In the genomic region with DNA sequence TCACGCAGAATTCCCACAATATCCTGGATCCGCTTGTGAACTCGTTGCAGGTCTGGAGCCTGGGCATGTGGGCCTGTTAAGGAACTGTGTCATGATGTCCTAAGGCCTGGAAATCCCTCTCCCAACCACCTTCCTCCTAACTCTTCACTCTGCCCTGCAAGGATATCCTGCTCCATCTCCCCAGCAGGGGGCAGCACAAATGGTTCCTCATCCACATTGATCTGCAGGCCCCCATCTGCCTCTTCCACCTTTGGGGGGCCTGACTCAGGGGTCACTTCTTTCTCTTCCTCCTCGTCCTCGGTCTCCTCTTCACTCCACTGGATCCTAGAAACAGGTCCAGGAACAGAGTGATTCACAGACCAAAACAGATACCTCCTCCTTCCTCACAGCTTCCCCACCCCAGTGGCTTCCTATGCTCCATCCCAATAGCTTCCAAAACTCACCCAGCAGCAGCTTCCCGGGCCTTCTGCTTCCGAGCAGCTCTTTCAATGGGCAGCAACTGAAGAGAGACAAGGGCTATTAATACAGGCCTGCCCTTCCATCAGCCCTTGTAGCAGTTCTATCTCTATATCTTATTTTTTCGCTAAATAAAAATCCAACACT, we compare ENCODE assay signal across 8 cellular contexts. TPM values are rescaled to one million over a fixed set of nuclear protein-coding genes. Genes with fewer than 3 reads are reported as not detected.
DNase-seq lines count a peak whose midpoint lies in the region; ATAC-seq, FAIRE-seq and TF ChIP-seq lines count a peak whose summit lies in the region.

No MANE protein-coding gene starts in this region.

- H3K4me2 ChIP-seq in KMS-11 (no peak overlapping the region), HepG2 (ENCODE audit: low read depth, low read length) (no peak overlapping the region)

- peak; percentile 41; the same call in 1 of the 2 replicates for TF ChIP-seq RAD21 in HepG2 (CRISPR knock-in tag; IDR thresholded peaks at IDR 0.05)

- CTCF ChIA-PET in HepG2 (lab: Yijun Ruan, JAX; ENCODE audit: low intra/inter-chr PET ratio, low total read pairs) = interaction anchor here (1.0 kb wide), 1 partner anchor 135 kb away, joined by 3 read pairs; no protein-coding TSS in a partner anchor

- 63 to 67% methylated on average over 5 to 8 of the region's 8 CpGs for WGBS in body of pancreas, 2 donors
- WGBS in HepG2 (ENCODE audit: low lambda C conversion rate) = 86% methylated on average over 8 of the region's 8 CpGs

- in situ Hi-C loops in HepG2 (cut with HindIII; ENCODE audit: extremely low pct_ligation_motif_present, low pct_unique_long_range_greater_than_20kb) = no loop called here

- no peak for TF ChIP-seq POLR2A in body of pancreas (IDR thresholded peaks at IDR 0.05)
- TF ChIP-seq POLR2A in HepG2 (IDR thresholded peaks at IDR 0.05; ENCODE audit: insufficient read depth in 1 of 2, low read depth in 2 of 2, low read length in 2 of 2) = no peak

- H3K9me3 ChIP-seq in body of pancreas = no peaks in the 10 kb centered on the region
- H3K9me3 ChIP-seq in HepG2 (ENCODE audit: low read length) = no peaks in the 10 kb centered on the region

- H3K4me3 ChIP-seq in KMS-11 (IDR thresholded peaks at IDR 0.05; ENCODE audit: insufficient read depth, low read depth, low read length) (no peak overlapping the region), body of pancreas (no peak overlapping the region), HepG2 (replicated peaks in 1 of 3; ENCODE audit: insufficient read depth in 1 of 3, low read depth in 2 of 3, low read length in 3 of 3) (no peak overlapping the region)

- H3K9ac ChIP-seq in KMS-11 (no peak overlapping the region), HepG2 (ENCODE audit: insufficient read depth, low read depth, low read length) (no peak overlapping the region)

- no peaks in the 10 kb centered on the region for H4K20me1 ChIP-seq in KMS-11 (ENCODE audit: insufficient read depth)
- H4K20me1 ChIP-seq in HepG2 (ENCODE audit: insufficient read depth, low read length) = no peaks in the 10 kb centered on the region

- no peaks in the 10 kb centered on the region for H3K27me3 ChIP-seq in KMS-11 (ENCODE audit: insufficient read depth, low read depth)
- H3K27me3 ChIP-seq in body of pancreas = no peaks in the 10 kb centered on the region
- H3K27me3 ChIP-seq in HepG2 (ENCODE audit: control insufficient read depth in 1 of 2, insufficient read depth in 2 of 2, low read length in 2 of 2) = no peaks in the 10 kb centered on the region

- H3K27ac ChIP-seq in KMS-11 (no peak overlapping the region), body of pancreas (no peak overlapping the region), HepG2 (ENCODE audit: extremely low read length, insufficient read depth, low read length) (no peak overlapping the region)

- TF ChIP-seq EP300 in HepG2 (IDR thresholded peaks at IDR 0.05; ENCODE audit: low read depth in 2 of 2, low read length in 2 of 2) = no peak
- TF ChIP-seq EP300 in HepG2 (CRISPR knock-in tag; IDR thresholded peaks at IDR 0.05; ENCODE audit: borderline replicate concordance) = no peak

- FAIRE-seq in HepG2 (lab: Jason Lieb, UNC) = peak; percentile 59

- no peak overlapping the region for H2AFZ ChIP-seq in KMS-11 (ENCODE audit: low read depth)
- H2AFZ ChIP-seq in HepG2 (ENCODE audit: low read length) = no peak overlapping the region

- peaks cover 10% of the 10 kb centered on the region; the same call in 1 of the 2 replicates for H3K36me3 ChIP-seq in KMS-11 (ENCODE audit: insufficient read depth)
- H3K36me3 ChIP-seq in body of pancreas (replicated peaks in 1 of 2; ENCODE audit: insufficient read depth in 1 of 2, low read depth in 2 of 2) = peaks cover 4 to 33% of the 10 kb centered on the region in 2 donors
- peaks cover 32 to 63% of the 10 kb centered on the region in 2 experiments for H3K36me3 ChIP-seq in HepG2 (replicated peaks in 1 of 2; ENCODE audit: control insufficient read depth in 1 of 2, insufficient read depth in 2 of 2, low read length in 2 of 2)

- intact Hi-C loops in body of pancreas (cut with DNase I) = no loop called here
- intact Hi-C loops in HepG2 (cut with micrococcal nuclease; ENCODE audit: unreplicated experiment) = no loop called here

- TF ChIP-seq CTCF in KMS-11 (conservative IDR thresholded peaks at IDR 0.05; ENCODE audit: low read depth, low read length) (peak; percentile 83), body of pancreas (IDR thresholded peaks at IDR 0.05) (peak; percentile 35 to 69 (median 55)), HepG2 (CRISPR knock-in tag; IDR thresholded peaks at IDR 0.05) (peak; percentile 74)

- ATAC-seq in body of pancreas = no peak
- peak; percentile 59 for ATAC-seq in HepG2
- ATAC-seq in HG02642 (IDR thresholded peaks at IDR 0.05; ENCODE audit: poor library complexity, unreplicated experiment) = no peak

- peak; percentile 81 for DNase-seq in DMS53 (lab: John Stamatoyannopoulos, UW)
- peak; percentile 56 for DNase-seq in UCSD-AML1 (lab: John Stamatoyannopoulos, UW; ENCODE audit: unreplicated experiment)
- DNase-seq in body of pancreas = peak; percentile 42 to 64 (median 56)
- peak; percentile 54 for DNase-seq in HepG2 (ENCODE audit: low spot score)
- DNase-seq in stimulated activated CD8-positive, alpha-beta memory T cell treated with anti-CD3 and anti-CD28 coated beads, Interleukin-7, amount 100 ng/mL, for 24 hours (ENCODE audit: low read depth) = peak; percentile 53
- DNase-seq in 8988T = no peak

- H3K4me1 ChIP-seq in KMS-11 (ENCODE audit: low read depth, poor library complexity, severe bottlenecking) (peaks cover 5% of the 10 kb centered on the region), body of pancreas (peaks cover 11% of the 10 kb centered on the region), HepG2 (ENCODE audit: insufficient read depth, low read length) (peaks cover 14% of the 10 kb centered on the region)

- BruUV-seq in HepG2 (replicated peaks; lab: Mats Ljungman, UMichigan) = no TSS peak

- H3K79me2 ChIP-seq in KMS-11 (ENCODE audit: insufficient read depth, low read depth) = peaks cover 37% of the 10 kb centered on the region
- H3K79me2 ChIP-seq in HepG2 (ENCODE audit: insufficient read depth, low read length) = peaks cover 32% of the 10 kb centered on the region

- POLR2A ChIA-PET in HepG2 (lab: Yijun Ruan, JAX) = no interaction called here

RNA-seq across cellular contexts. Expression of a gene that starts 4.5 kb away (rescaled TPM):
- 10 to 100 TPM; 10.9 to 83.1 TPM for total RNA-seq in body of pancreas
- 50.0 and 56.7 TPM in 2 replicates for total RNA-seq in HepG2 (2016; rRNA removed; fragmentation: Illumina TruSeq; extraction: Trizol)
- 12.9 and 15.9 TPM in 2 replicates for total RNA-seq in HepG2 (2016; cell fraction: cytosol; rRNA removed; fragmentation: Illumina TruSeq; extraction: Trizol; ENCODE audit: low read depth)
- 47.8 and 60.1 TPM in 2 replicates for total RNA-seq in HepG2 (2016; cell fraction: insoluble cytoplasmic fraction; rRNA removed; fragmentation: Illumina TruSeq; extraction: Trizol)
- total RNA-seq in HepG2 (2016; cell fraction: membrane; rRNA removed; fragmentation: Illumina TruSeq; extraction: Trizol) = 14.5 and 16.3 TPM in 2 replicates
- 58.7 and 75.9 TPM in 2 replicates for total RNA-seq in HepG2 (2016; cell fraction: nucleus; rRNA removed; fragmentation: Illumina TruSeq; extraction: Trizol)
- 47.3 and 52.9 TPM in 2 replicates for polyA plus RNA-seq in HepG2 (2011; rRNA removed)
- 23.1 and 25.0 TPM in 2 replicates for polyA plus RNA-seq in HepG2 (2011; cell fraction: cytosol; rRNA removed)
- 189 and 191 TPM in 2 replicates for polyA plus RNA-seq in HepG2 (2011; cell fraction: nucleus; rRNA removed)
- polyA plus RNA-seq in HepG2 (2012) = 39.3 and 51.1 TPM in 2 replicates
- polyA plus RNA-seq in HepG2 (2016; cell fraction: cytosol; fragmentation: Illumina TruSeq; extraction: Trizol; ENCODE audit: low read depth) = 5.0 and 5.2 TPM in 2 replicates
- 58.8 and 61.3 TPM in 2 replicates for polyA plus RNA-seq in HepG2 (2016; cell fraction: insoluble cytoplasmic fraction; fragmentation: Illumina TruSeq; extraction: Trizol; ENCODE audit: low read depth)
- 8.6 and 9.0 TPM in 2 replicates for polyA plus RNA-seq in HepG2 (2016; cell fraction: membrane; fragmentation: Illumina TruSeq; extraction: Trizol; ENCODE audit: low read depth)
- polyA plus RNA-seq in HepG2 (2016; cell fraction: nucleus; fragmentation: Illumina TruSeq; extraction: Trizol; ENCODE audit: insufficient read depth, low read depth) = 230 and 250 TPM in 2 replicates
- 70.3 and 126 TPM in 2 replicates for polyA minus RNA-seq in HepG2 (2011; rRNA and poly(A)+ RNA removed; ENCODE audit: low replicate concordance)
- polyA minus RNA-seq in HepG2 (2011; cell fraction: cytosol; rRNA and poly(A)+ RNA removed) = 17.4 and 20.0 TPM in 2 replicates
- polyA minus RNA-seq in HepG2 (2011; cell fraction: nucleus; rRNA and poly(A)+ RNA removed) = 63.5 and 67.9 TPM in 2 replicates

RNA-seq across cellular contexts. Expression of a gene that starts 7.7 kb away (rescaled TPM):
- total RNA-seq in body of pancreas (10 to 100 TPM; 11.4 to 13.2 TPM), HepG2 (2016; rRNA removed; fragmentation: Illumina TruSeq; extraction: Trizol) (7.0 and 12.8 TPM in 2 replicates)
- 2.3 and 2.6 TPM in 2 replicates for total RNA-seq in HepG2 (2016; cell fraction: cytosol; rRNA removed; fragmentation: Illumina TruSeq; extraction: Trizol; ENCODE audit: low read depth)
- 6.1 and 12.5 TPM in 2 replicates for total RNA-seq in HepG2 (2016; cell fraction: insoluble cytoplasmic fraction; rRNA removed; fragmentation: Illumina TruSeq; extraction: Trizol)
- 4.1 and 5.9 TPM in 2 replicates for total RNA-seq in HepG2 (2016; cell fraction: membrane; rRNA removed; fragmentation: Illumina TruSeq; extraction: Trizol)
- total RNA-seq in HepG2 (2016; cell fraction: nucleus; rRNA removed; fragmentation: Illumina TruSeq; extraction: Trizol) = 13.7 and 16.1 TPM in 2 replicates
- 14.6 and 18.3 TPM in 2 replicates for polyA plus RNA-seq in HepG2 (2011; rRNA removed)
- 7.8 and 9.6 TPM in 2 replicates for polyA plus RNA-seq in HepG2 (2011; cell fraction: cytosol; rRNA removed)
- polyA plus RNA-seq in HepG2 (2011; cell fraction: nucleus; rRNA removed) = 132 TPM in 2 replicates
- polyA plus RNA-seq in HepG2 (2012) = 8.0 and 11.7 TPM in 2 replicates
- polyA plus RNA-seq in HepG2 (2016; cell fraction: cytosol; fragmentation: Illumina TruSeq; extraction: Trizol; ENCODE audit: low read depth) = 1.9 TPM in 2 replicates
- 6.6 and 8.2 TPM in 2 replicates for polyA plus RNA-seq in HepG2 (2016; cell fraction: insoluble cytoplasmic fraction; fragmentation: Illumina TruSeq; extraction: Trizol; ENCODE audit: low read depth)
- polyA plus RNA-seq in HepG2 (2016; cell fraction: membrane; fragmentation: Illumina TruSeq; extraction: Trizol; ENCODE audit: low read depth) = 3.2 and 3.5 TPM in 2 replicates
- polyA plus RNA-seq in HepG2 (2016; cell fraction: nucleus; fragmentation: Illumina TruSeq; extraction: Trizol; ENCODE audit: insufficient read depth, low read depth) = 54.2 and 55.8 TPM in 2 replicates
- polyA minus RNA-seq in HepG2 (2011; rRNA and poly(A)+ RNA removed; ENCODE audit: low replicate concordance) = 0.61 and 11.8 TPM in 2 replicates
- 2.9 and 3.4 TPM in 2 replicates for polyA minus RNA-seq in HepG2 (2011; cell fraction: cytosol; rRNA and poly(A)+ RNA removed)
- polyA minus RNA-seq in HepG2 (2011; cell fraction: nucleus; rRNA and poly(A)+ RNA removed) = 12.5 and 14.4 TPM in 2 replicates

RNA-seq across cellular contexts. Expression of a gene that starts 29.2 kb away (rescaled TPM):
- total RNA-seq in body of pancreas = 100 to 1,000 TPM; 311 to 476 TPM
- total RNA-seq in HepG2 (2016; rRNA removed; fragmentation: Illumina TruSeq; extraction: Trizol) = 3,038 and 4,052 TPM in 2 replicates
- 4,250 and 4,349 TPM in 2 replicates for total RNA-seq in HepG2 (2016; cell fraction: cytosol; rRNA removed; fragmentation: Illumina TruSeq; extraction: Trizol; ENCODE audit: low read depth)
- 3,016 and 4,088 TPM in 2 replicates for total RNA-seq in HepG2 (2016; cell fraction: insoluble cytoplasmic fraction; rRNA removed; fragmentation: Illumina TruSeq; extraction: Trizol)
- total RNA-seq in HepG2 (2016; cell fraction: membrane; rRNA removed; fragmentation: Illumina TruSeq; extraction: Trizol) = 3,384 and 3,615 TPM in 2 replicates
- 1,080 and 1,144 TPM in 2 replicates for total RNA-seq in HepG2 (2016; cell fraction: nucleus; rRNA removed; fragmentation: Illumina TruSeq; extraction: Trizol)
- polyA plus RNA-seq in HepG2 (2011; rRNA removed) = 12,395 and 12,722 TPM in 2 replicates
- polyA plus RNA-seq in HepG2 (2011; cell fraction: cytosol; rRNA removed) = 13,143 and 20,886 TPM in 2 replicates
- polyA plus RNA-seq in HepG2 (2011; cell fraction: nucleus; rRNA removed) = 4,563 and 5,385 TPM in 2 replicates
- polyA plus RNA-seq in HepG2 (2012) = 4,491 and 5,608 TPM in 2 replicates
- 5,853 and 5,973 TPM in 2 replicates for polyA plus RNA-seq in HepG2 (2016; cell fraction: cytosol; fragmentation: Illumina TruSeq; extraction: Trizol; ENCODE audit: low read depth)
- 5,263 and 5,331 TPM in 2 replicates for polyA plus RNA-seq in HepG2 (2016; cell fraction: insoluble cytoplasmic fraction; fragmentation: Illumina TruSeq; extraction: Trizol; ENCODE audit: low read depth)
- polyA plus RNA-seq in HepG2 (2016; cell fraction: membrane; fragmentation: Illumina TruSeq; extraction: Trizol; ENCODE audit: low read depth) = 4,187 and 4,205 TPM in 2 replicates
- polyA plus RNA-seq in HepG2 (2016; cell fraction: nucleus; fragmentation: Illumina TruSeq; extraction: Trizol; ENCODE audit: insufficient read depth, low read depth) = 2,003 and 2,068 TPM in 2 replicates
- polyA minus RNA-seq in HepG2 (2011; rRNA and poly(A)+ RNA removed; ENCODE audit: low replicate concordance) = 14,131 and 14,841 TPM in 2 replicates
- polyA minus RNA-seq in HepG2 (2011; cell fraction: cytosol; rRNA and poly(A)+ RNA removed) = 5,645 and 5,680 TPM in 2 replicates
- polyA minus RNA-seq in HepG2 (2011; cell fraction: nucleus; rRNA and poly(A)+ RNA removed) = 1,044 and 1,523 TPM in 2 replicates

RNA-seq across cellular contexts. Expression of a gene that starts 43.6 kb away (rescaled TPM):
- total RNA-seq in body of pancreas = 100 to 1,000 TPM; 114 to 122 TPM
- 148 and 156 TPM in 2 replicates for total RNA-seq in HepG2 (2016; rRNA removed; fragmentation: Illumina TruSeq; extraction: Trizol)
- total RNA-seq in HepG2 (2016; cell fraction: cytosol; rRNA removed; fragmentation: Illumina TruSeq; extraction: Trizol; ENCODE audit: low read depth) = 15.5 and 17.3 TPM in 2 replicates
- total RNA-seq in HepG2 (2016; cell fraction: insoluble cytoplasmic fraction; rRNA removed; fragmentation: Illumina TruSeq; extraction: Trizol) = 147 and 150 TPM in 2 replicates
- total RNA-seq in HepG2 (2016; cell fraction: membrane; rRNA removed; fragmentation: Illumina TruSeq; extraction: Trizol) = 36.3 and 39.7 TPM in 2 replicates
- total RNA-seq in HepG2 (2016; cell fraction: nucleus; rRNA removed; fragmentation: Illumina TruSeq; extraction: Trizol) = 250 and 271 TPM in 2 replicates
- 76.2 and 82.8 TPM in 2 replicates for polyA plus RNA-seq in HepG2 (2011; rRNA removed)
- polyA plus RNA-seq in HepG2 (2011; cell fraction: cytosol; rRNA removed) = 64.8 and 67.1 TPM in 2 replicates
- polyA plus RNA-seq in HepG2 (2011; cell fraction: nucleus; rRNA removed) = 148 and 172 TPM in 2 replicates
- 74.3 and 85.1 TPM in 2 replicates for polyA plus RNA-seq in HepG2 (2012)
- 8.7 and 9.0 TPM in 2 replicates for polyA plus RNA-seq in HepG2 (2016; cell fraction: cytosol; fragmentation: Illumina TruSeq; extraction: Trizol; ENCODE audit: low read depth)
- 121 and 138 TPM in 2 replicates for polyA plus RNA-seq in HepG2 (2016; cell fraction: insoluble cytoplasmic fraction; fragmentation: Illumina TruSeq; extraction: Trizol; ENCODE audit: low read depth)
- polyA plus RNA-seq in HepG2 (2016; cell fraction: membrane; fragmentation: Illumina TruSeq; extraction: Trizol; ENCODE audit: low read depth) = 17.5 and 22.9 TPM in 2 replicates
- 343 and 358 TPM in 2 replicates for polyA plus RNA-seq in HepG2 (2016; cell fraction: nucleus; fragmentation: Illumina TruSeq; extraction: Trizol; ENCODE audit: insufficient read depth, low read depth)
- 130 and 210 TPM in 2 replicates for polyA minus RNA-seq in HepG2 (2011; rRNA and poly(A)+ RNA removed; ENCODE audit: low replicate concordance)
- polyA minus RNA-seq in HepG2 (2011; cell fraction: cytosol; rRNA and poly(A)+ RNA removed) = 76.1 and 89.0 TPM in 2 replicates
- polyA minus RNA-seq in HepG2 (2011; cell fraction: nucleus; rRNA and poly(A)+ RNA removed) = 87.0 and 130 TPM in 2 replicates
